1 cellular context compared by ENCODE assay signal in genomic region chr18:79848579-79849327, GRCh38.
TF ChIP-seq lines count a peak whose summit lies in the region.

No MANE protein-coding gene starts in this region.

TF ChIP-seq in HepG2, 621 proteins besides CTCF, POLR2A, EP300 and RAD21 (continued from another document):
- TF ChIP-seq ZNF10 (CRISPR knock-in tag; IDR thresholded peaks at IDR 0.05; ENCODE audit: borderline replicate concordance, low read depth): no peak
